Comparison of ENCODE assay signal across 8 cellular contexts in the genomic region with DNA sequence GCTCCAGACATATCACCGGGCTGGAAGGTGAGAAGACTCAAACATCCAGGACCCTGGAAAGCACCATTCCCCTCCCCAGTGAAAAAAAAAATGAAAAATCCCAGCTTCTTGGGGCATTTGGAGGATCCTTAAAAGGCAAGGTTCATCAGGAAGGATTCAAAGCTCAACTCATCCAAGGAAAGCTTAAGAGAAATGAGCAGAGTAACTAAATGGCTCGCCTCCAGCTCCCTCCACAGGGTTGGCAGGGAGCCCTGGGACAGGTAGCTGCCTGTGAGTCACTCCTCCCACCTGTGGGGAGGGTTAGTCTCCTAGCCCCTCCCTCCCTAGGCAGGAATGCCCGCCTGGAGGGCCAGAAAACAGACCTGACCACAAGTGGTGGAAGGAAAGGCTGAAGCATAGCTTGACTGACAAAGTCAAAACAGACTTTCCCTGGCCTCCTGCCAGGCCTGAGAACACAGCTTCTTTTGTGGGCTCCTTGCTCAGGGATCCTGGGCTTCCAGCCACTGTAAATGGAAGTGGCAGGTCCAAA. TPM values are rescaled to one million over a fixed set of nuclear protein-coding genes. Genes with fewer than 3 reads are reported as not detected.
DNase-seq lines count a peak whose midpoint lies in the region; ATAC-seq, FAIRE-seq and TF ChIP-seq lines count a peak whose summit lies in the region.

No MANE protein-coding gene starts in this region.

- WGBS in H9 (ENCODE audit: extremely low coverage, insufficient read length, low lambda C conversion rate) = no CpG with 5 or more reads among the region's 3 CpGs
- WGBS in K562 (ENCODE audit: insufficient coverage, low coverage, missing lambda C conversion rate) = 17% methylated on average over 3 of the region's 3 CpGs

- no peak overlapping the region for H3K18ac ChIP-seq in H9 (ENCODE audit: insufficient read length, low read depth, low read length)

- BruUV-seq in K562 (replicated peaks; lab: Mats Ljungman, UMichigan) = no TSS peak

- no peak overlapping the region for H3K9ac ChIP-seq in H9 (ENCODE audit: extremely low read depth, insufficient read length, low read length)
- peak overlapping the region in 1 of 2 experiments; percentile 53; a peak in 1 of 4 replicates for H3K9ac ChIP-seq in K562 (ENCODE audit: insufficient read depth in 1 of 2, low read depth in 2 of 2, low read length in 2 of 2)

- no peak for TF ChIP-seq CTCF in AG04450 (IDR thresholded peaks at IDR 0.05; ENCODE audit: low read depth, low read length)
- no peak for TF ChIP-seq CTCF in H9 (conservative IDR thresholded peaks at IDR 0.05)
- no peak for TF ChIP-seq CTCF in K562 (IDR thresholded peaks at IDR 0.05 in 2 of 3, conservative IDR thresholded peaks at IDR 0.05 in 1 of 3; ENCODE audit: insufficient read depth in 2 of 3, low read depth in 1 of 3, low read length in 3 of 3)

- H3T11ph ChIP-seq in H9 (ENCODE audit: low read length) = no peak overlapping the region

- H3K4me1 ChIP-seq in H9 (ENCODE audit: insufficient read depth, low read length) (no peaks in the 10 kb centered on the region), K562 (replicated peaks in 1 of 2; ENCODE audit: control insufficient read depth in 2 of 2, insufficient read depth in 2 of 2, low read length in 2 of 2) (peaks cover 37 to 55% of the 10 kb centered on the region in 2 experiments)

- H4K91ac ChIP-seq in H9 (ENCODE audit: insufficient read length, low read depth, low read length) = no peak overlapping the region

- H2AFZ ChIP-seq in H9 (ENCODE audit: low read length) (no peak overlapping the region), K562 (ENCODE audit: low read depth, low read length) (no peak overlapping the region; the same call in 1 of the 2 replicates)

- H3K4me2 ChIP-seq in H9 (ENCODE audit: insufficient read depth, insufficient read length, low read length) (no peak overlapping the region), K562 (ENCODE audit: insufficient read depth, low read length) (no peak overlapping the region)

- H3K27me3 Mint-ChIP-seq in H9 (ENCODE audit: low read depth) = peaks cover 5% of the 10 kb centered on the region

- H3K27ac ChIP-seq in AG04450 (ENCODE audit: low read depth, low read length) (peak overlapping the region; percentile 11), H9 (ENCODE audit: insufficient read length, low read depth, low read length) (no peak overlapping the region), K562 (ENCODE audit: extremely low read depth, low read depth, low read length) (no peak overlapping the region)

- POLR2A ChIA-PET in AG04450 (lab: Yijun Ruan, JAX) (interaction anchor here (0.6 to 1.6 kb wide), 2 partner anchors 8 to 22 kb away, joined by 3 to 5 read pairs; a partner anchor contains a TSS), K562 (lab: Yijun Ruan, JAX) (interaction anchor here (0.6 to 3.5 kb wide), 12 partner anchors 8 to 57 kb away, joined by 3 to 15 read pairs (median 3); a partner anchor contains a TSS)

- no peak for DNase-seq in AG04450 (ENCODE audit: low read depth, low spot score)
- peak; percentile 92 for DNase-seq in H9
- peak; percentile 99 for DNase-seq in RPMI8226
- peak; percentile 45 to 77 (median 49) for DNase-seq in K562 (ENCODE audit: extremely low read depth in 1 of 4, low spot score in 3 of 4)
- DNase-seq in left lobe of liver (ENCODE audit: low spot score) = peak; percentile 91
- DNase-seq in stimulated activated CD8-positive, alpha-beta memory T cell treated with anti-CD3 and anti-CD28 coated beads, Interleukin-4, amount 100 ng/mL, for 24 hours (ENCODE audit: low read depth) = peak; percentile 17
- no peak for DNase-seq in activated gamma-delta T cell (lab: John Stamatoyannopoulos, UW)

- no peaks in the 10 kb centered on the region for H3K79me2 ChIP-seq in H9 (ENCODE audit: insufficient read depth, low read length)
- H3K79me2 ChIP-seq in K562 (ENCODE audit: control insufficient read depth, insufficient read depth, low read length) = no peaks in the 10 kb centered on the region

- no peak overlapping the region for H3K14ac ChIP-seq in H9 (ENCODE audit: insufficient read depth, low read length)

- TF ChIP-seq RAD21 in K562 (CRISPR knock-in tag; conservative IDR thresholded peaks at IDR 0.05 in 1 of 2, IDR thresholded peaks at IDR 0.05 in 1 of 2) = no peak

- H2BK15ac ChIP-seq in H9 (ENCODE audit: low read depth, low read length) = no peak overlapping the region

- no peak overlapping the region for H3K56ac ChIP-seq in H9 (ENCODE audit: insufficient read length, low read depth, low read length)

- no peak overlapping the region for H4K5ac ChIP-seq in H9 (ENCODE audit: insufficient read length, low read depth, low read length)

- H3K9me3 Mint-ChIP-seq in H9 = no peaks in the 10 kb centered on the region

- no peaks in the 10 kb centered on the region for H3K23me2 ChIP-seq in H9 (ENCODE audit: insufficient read length, low read depth, low read length, poor library complexity, severe bottlenecking)

- no peak for TF ChIP-seq POLR2A in K562 (conservative IDR thresholded peaks at IDR 0.05)

- H3K27me3 ChIP-seq in AG04450 (ENCODE audit: control insufficient read depth, insufficient read depth, low read length) (no peaks in the 10 kb centered on the region), H9 (ENCODE audit: insufficient read depth, low read length) (no peaks in the 10 kb centered on the region), K562 (ENCODE audit: control insufficient read depth in 2 of 2, insufficient read depth in 2 of 2, low read length in 2 of 2) (peaks cover 0 to 6% of the 10 kb centered on the region in 2 experiments; a peak in 1 of 5 replicates)

- no peak overlapping the region for H2BK12ac ChIP-seq in H9 (ENCODE audit: insufficient read length, low read depth, low read length)

- H3K27ac Mint-ChIP-seq in H9 = no peak overlapping the region; a peak in 1 of 7 replicates

- H3K9me3 ChIP-seq in AG04450 (ENCODE audit: control insufficient read depth, insufficient read depth, low read length) (no peaks in the 10 kb centered on the region), H9 (ENCODE audit: control insufficient read depth, low read depth, low read length) (no peaks in the 10 kb centered on the region), K562 (replicated peaks; ENCODE audit: control insufficient read depth, insufficient read depth, low read depth, low read length) (no peaks in the 10 kb centered on the region)

- no peaks in the 10 kb centered on the region for H3K9me1 ChIP-seq in K562 (ENCODE audit: control insufficient read depth, insufficient read depth, low read length)

- TF ChIP-seq EP300 in K562 (IDR thresholded peaks at IDR 0.05; ENCODE audit: low read length) = no peak

- H3K4me3 Mint-ChIP-seq in H9 = no peak overlapping the region; a peak in 1 of 5 replicates

- no peak overlapping the region for H4K8ac ChIP-seq in H9 (replicated peaks; ENCODE audit: insufficient read length, low read depth, low read length)

- no peaks in the 10 kb centered on the region for H3K79me1 ChIP-seq in H9 (ENCODE audit: insufficient read depth, low read depth, low read length, poor library complexity, severe bottlenecking)

- CTCF ChIA-PET in AG04450 (lab: Charles Lee) = interaction anchor here (0.8 to 1.5 kb wide), 4 partner anchors 36 to 85 kb away, joined by 3 to 5 read pairs (median 4); no protein-coding TSS in a partner anchor
- CTCF ChIA-PET in K562 (lab: Yijun Ruan, JAX; ENCODE audit: low intra/inter-chr PET ratio) = no interaction called here

- no peak overlapping the region for H2AK5ac ChIP-seq in H9 (ENCODE audit: insufficient read length, low read length)

- H3K36me3 Mint-ChIP-seq in H9 (ENCODE audit: insufficient read depth in 1 of 3, low read depth in 3 of 3) = no peaks in the 10 kb centered on the region; a peak in 1 of 7 replicates

- H2BK20ac ChIP-seq in H9 (ENCODE audit: low read depth, low read length, poor library complexity, severe bottlenecking) = no peak overlapping the region

- H3K4me3 ChIP-seq in AG04450 (ENCODE audit: low read depth, low read length) = no peak overlapping the region
- no peak overlapping the region for H3K4me3 ChIP-seq in K562

- intact Hi-C loops in K562 (cut with micrococcal nuclease) = no loop called here

- H4K20me1 ChIP-seq in H9 (ENCODE audit: control insufficient read depth, insufficient read depth, insufficient read length) = no peaks in the 10 kb centered on the region
- no peaks in the 10 kb centered on the region for H4K20me1 ChIP-seq in K562 (replicated peaks; ENCODE audit: control insufficient read depth, insufficient read depth, low read length)

- H3K4ac ChIP-seq in H9 (ENCODE audit: low read depth, low read length) = no peak overlapping the region

- in situ Hi-C loops in K562 (cut with MboI) = loop anchor here (10.0 kb wide), 1 partner anchor 1828 kb away; no protein-coding TSS in a partner anchor

- H3K4me1 Mint-ChIP-seq in H9 = peaks cover 20 to 26% of the 10 kb centered on the region in 2 experiments

- no peak overlapping the region for H3K23ac ChIP-seq in H9 (ENCODE audit: insufficient read length, low read depth, low read length)

- no peak overlapping the region for H2BK5ac ChIP-seq in H9 (ENCODE audit: insufficient read length, low read length)

- ATAC-seq in K562 = peak; percentile 9
- peak; percentile 74 for ATAC-seq in left lobe of liver
- ATAC-seq in GM21526 (IDR thresholded peaks at IDR 0.05; ENCODE audit: low FRiP score, unreplicated experiment) = no peak

- H3K36me3 ChIP-seq in K562 (ENCODE audit: control insufficient read depth, insufficient read depth, low read length) = no peaks in the 10 kb centered on the region

- FAIRE-seq in K562 (lab: Jason Lieb, UNC) = peak; percentile 65

- no peak overlapping the region for H2BK120ac ChIP-seq in H9 (ENCODE audit: low read depth, low read length, poor library complexity, severe bottlenecking)

RNA-seq across cellular contexts. Expression of a gene that starts 0.7 kb away (rescaled TPM):
- 2.6 and 3.3 TPM in 2 replicates for polyA plus RNA-seq in AG04450 (2011; rRNA removed)
- polyA minus RNA-seq in AG04450 (2011; rRNA and poly(A)+ RNA removed) = 2.4 and 2.7 TPM in 2 replicates
- 0.26 and 0.28 TPM in 2 replicates for total RNA-seq in H9 (2021)
- 1.1 and 1.9 TPM in 2 replicates for total RNA-seq in K562 (2011; cell fraction: chromatin; rRNA removed; ENCODE audit: low replicate concordance)
- 1.8 and 2.0 TPM in 2 replicates for total RNA-seq in K562 (2011; cell fraction: nucleolus; rRNA removed)
- 1.2 TPM in 2 replicates for total RNA-seq in K562 (2011; cell fraction: nucleoplasm; rRNA removed)
- 0.91 and 1.0 TPM in 2 replicates for total RNA-seq in K562 (2014; rRNA removed)
- total RNA-seq in K562 (2014; rRNA removed; fragmentation: Illumina TruSeq; extraction: Trizol) = 0.61 and 1.3 TPM in 2 replicates
- total RNA-seq in K562 (2015; rRNA removed; fragmentation: Illumina TruSeq; extraction: Trizol) = 0.91 and 0.94 TPM in 2 replicates
- total RNA-seq in K562 (2021) = 1.3 and 1.9 TPM in 2 replicates
- 0.42 and 0.72 TPM in 2 replicates for polyA plus RNA-seq in K562 (2011; rRNA removed)
- polyA plus RNA-seq in K562 (2011; cell fraction: cytosol; rRNA removed) = 0.86 and 1.2 TPM in 2 replicates
- polyA plus RNA-seq in K562 (2011; cell fraction: nucleus; rRNA removed) = 0.73 and 1.2 TPM in 2 replicates
- 2.0 and 6.6 TPM in 2 replicates for polyA plus RNA-seq in K562 (2012)
- polyA plus RNA-seq in K562 (2014; fragmentation: Illumina TruSeq; extraction: Trizol) = 0.67 and 0.97 TPM in 2 replicates
- polyA plus RNA-seq in K562 (2014; fragmentation: Nextera tagmentation; extraction: Ambion mirVana) = under 1 TPM; 0.08 to 0.21 TPM
- polyA plus RNA-seq in K562 (2014; rRNA removed) = 1.0 and 3.1 TPM in 2 replicates
- 0.18 and 0.87 TPM in 2 replicates for polyA minus RNA-seq in K562 (2011; rRNA and poly(A)+ RNA removed)
- 1.0 and 5.0 TPM in 2 replicates for polyA minus RNA-seq in K562 (2011; cell fraction: cytosol; rRNA and poly(A)+ RNA removed)
- polyA minus RNA-seq in K562 (2011; cell fraction: nucleus; rRNA and poly(A)+ RNA removed) = 0.81 and 1.4 TPM in 2 replicates
- 7.8 TPM for total RNA-seq in left lobe of liver

RNA-seq across cellular contexts. Expression of a gene that starts 22.3 kb away (rescaled TPM):
- polyA plus RNA-seq in AG04450 (2011; rRNA removed) = 3.5 and 4.7 TPM in 2 replicates
- polyA minus RNA-seq in AG04450 (2011; rRNA and poly(A)+ RNA removed) = 0.52 and 2.1 TPM in 2 replicates
- total RNA-seq in H9 (2021) = 0.26 and 0.35 TPM in 2 replicates
- total RNA-seq in K562 (2011; cell fraction: chromatin; rRNA removed; ENCODE audit: low replicate concordance) = not detected in 2 replicates
- 0.50 and 0.79 TPM in 2 replicates for total RNA-seq in K562 (2011; cell fraction: nucleolus; rRNA removed)
- total RNA-seq in K562 (2011; cell fraction: nucleoplasm; rRNA removed) = 0.66 TPM in 1 of 2 replicates, not detected in the other
- total RNA-seq in K562 (2014; rRNA removed) = 60.4 and 79.0 TPM in 2 replicates
- total RNA-seq in K562 (2014; rRNA removed; fragmentation: Illumina TruSeq; extraction: Trizol) = 10.6 and 11.4 TPM in 2 replicates
- total RNA-seq in K562 (2015; rRNA removed; fragmentation: Illumina TruSeq; extraction: Trizol) = 4.2 and 5.6 TPM in 2 replicates
- 37.4 and 39.5 TPM in 2 replicates for total RNA-seq in K562 (2021)
- 0.18 and 0.30 TPM in 2 replicates for polyA plus RNA-seq in K562 (2011; rRNA removed)
- 0.13 and 0.39 TPM in 2 replicates for polyA plus RNA-seq in K562 (2011; cell fraction: cytosol; rRNA removed)
- polyA plus RNA-seq in K562 (2011; cell fraction: nucleus; rRNA removed) = 0.18 TPM in 1 of 2 replicates, not detected in the other
- polyA plus RNA-seq in K562 (2012) = 21.3 and 213 TPM in 2 replicates
- 11.7 and 24.0 TPM in 2 replicates for polyA plus RNA-seq in K562 (2014; fragmentation: Illumina TruSeq; extraction: Trizol)
- 1 to 10 TPM; 4.9 to 8.9 TPM for polyA plus RNA-seq in K562 (2014; fragmentation: Nextera tagmentation; extraction: Ambion mirVana)
- 65.6 and 70.4 TPM in 2 replicates for polyA plus RNA-seq in K562 (2014; rRNA removed)
- polyA minus RNA-seq in K562 (2011; rRNA and poly(A)+ RNA removed) = not detected in 2 replicates
- not detected in 2 replicates for polyA minus RNA-seq in K562 (2011; cell fraction: cytosol; rRNA and poly(A)+ RNA removed)
- polyA minus RNA-seq in K562 (2011; cell fraction: nucleus; rRNA and poly(A)+ RNA removed) = not detected in 2 replicates
- 75.0 TPM for total RNA-seq in left lobe of liver

RNA-seq across cellular contexts. Expression of a gene that starts 51.7 kb away (rescaled TPM):
- polyA plus RNA-seq in AG04450 (2011; rRNA removed) (4.5 and 4.7 TPM in 2 replicates), K562 (2011; rRNA removed) (not detected in 2 replicates), K562 (2014; fragmentation: Illumina TruSeq; extraction: Trizol) (not detected in 2 replicates), K562 (2014; fragmentation: Nextera tagmentation; extraction: Ambion mirVana) (under 1 TPM in 1 of 2 experiments, not detected in 1; 0.04 TPM), K562 (2014; rRNA removed) (not detected in 2 replicates)
- 2.0 and 2.1 TPM in 2 replicates for polyA minus RNA-seq in AG04450 (2011; rRNA and poly(A)+ RNA removed)
- total RNA-seq in H9 (2021) (not detected in 2 replicates), K562 (2014; rRNA removed) (not detected in 2 replicates), K562 (2014; rRNA removed; fragmentation: Illumina TruSeq; extraction: Trizol) (not detected in 2 replicates), K562 (2015; rRNA removed; fragmentation: Illumina TruSeq; extraction: Trizol) (not detected in 2 replicates), K562 (2021) (0.16 TPM in 1 of 2 replicates, not detected in the other), left lobe of liver (479 TPM)
- total RNA-seq in K562 (2011; cell fraction: chromatin; rRNA removed; ENCODE audit: low replicate concordance) = not detected in 2 replicates
- not detected in 2 replicates for total RNA-seq in K562 (2011; cell fraction: nucleolus; rRNA removed)
- not detected in 2 replicates for total RNA-seq in K562 (2011; cell fraction: nucleoplasm; rRNA removed)
- not detected in 2 replicates for polyA plus RNA-seq in K562 (2011; cell fraction: cytosol; rRNA removed)
- not detected in 2 replicates for polyA plus RNA-seq in K562 (2011; cell fraction: nucleus; rRNA removed)
- polyA plus RNA-seq in K562 (2012) = 0.17 and 2.6 TPM in 2 replicates
- not detected in 2 replicates for polyA minus RNA-seq in K562 (2011; rRNA and poly(A)+ RNA removed)
- polyA minus RNA-seq in K562 (2011; cell fraction: cytosol; rRNA and poly(A)+ RNA removed) = not detected in 2 replicates
- not detected in 2 replicates for polyA minus RNA-seq in K562 (2011; cell fraction: nucleus; rRNA and poly(A)+ RNA removed)

Comparison
In these comparisons a context has a peak if more than half of its experiments do, and no peak if none do; other contexts are left out.
1. DNase-seq: peak in H9 (single experiment), RPMI8226 (single experiment), K562 (4 of 4), left lobe of liver (single experiment) and stimulated activated CD8-positive, alpha-beta memory T cell treated with anti-CD3 and anti-CD28 coated beads, Interleukin-4, amount 100 ng/mL, for 24 hours (single experiment); none in AG04450 (single experiment) and activated gamma-delta T cell (single experiment).
2. RNA of a gene that starts 51.7 kb away (total RNA-seq): 479 TPM in left lobe of liver (single experiment); not detected in H9 and 0.16 TPM in K562; every median in the first group is over 100 times any median in the second.